In genomic region chr17:46044989-46045388, GRCh38 we compare ENCODE assay signal across 1 cellular context.
TF ChIP-seq lines count a peak whose summit lies in the region.

No MANE protein-coding gene starts in this region.

TF ChIP-seq in K562, 482 proteins besides CTCF, POLR2A, EP300 and RAD21:
- TF ChIP-seq C11orf30 (IDR thresholded peaks at IDR 0.05; ENCODE audit: low read depth) (no peak), RBM15 (IDR thresholded peaks at IDR 0.05; ENCODE audit: insufficient read depth, low read length) (no peak), SAFB2 (IDR thresholded peaks at IDR 0.05; ENCODE audit: borderline replicate concordance, low read depth, low read length, severe bottlenecking) (no peak), HDAC1 (IDR thresholded peaks at IDR 0.05) (no peak), ZBTB17 (CRISPR knock-in tag; IDR thresholded peaks at IDR 0.05) (no peak), ZBTB12 (CRISPR knock-in tag; IDR thresholded peaks at IDR 0.05) (no peak), PHB2 (IDR thresholded peaks at IDR 0.05; ENCODE audit: low read depth) (no peak)
